8 cellular contexts compared by ENCODE assay signal in the genomic region with DNA sequence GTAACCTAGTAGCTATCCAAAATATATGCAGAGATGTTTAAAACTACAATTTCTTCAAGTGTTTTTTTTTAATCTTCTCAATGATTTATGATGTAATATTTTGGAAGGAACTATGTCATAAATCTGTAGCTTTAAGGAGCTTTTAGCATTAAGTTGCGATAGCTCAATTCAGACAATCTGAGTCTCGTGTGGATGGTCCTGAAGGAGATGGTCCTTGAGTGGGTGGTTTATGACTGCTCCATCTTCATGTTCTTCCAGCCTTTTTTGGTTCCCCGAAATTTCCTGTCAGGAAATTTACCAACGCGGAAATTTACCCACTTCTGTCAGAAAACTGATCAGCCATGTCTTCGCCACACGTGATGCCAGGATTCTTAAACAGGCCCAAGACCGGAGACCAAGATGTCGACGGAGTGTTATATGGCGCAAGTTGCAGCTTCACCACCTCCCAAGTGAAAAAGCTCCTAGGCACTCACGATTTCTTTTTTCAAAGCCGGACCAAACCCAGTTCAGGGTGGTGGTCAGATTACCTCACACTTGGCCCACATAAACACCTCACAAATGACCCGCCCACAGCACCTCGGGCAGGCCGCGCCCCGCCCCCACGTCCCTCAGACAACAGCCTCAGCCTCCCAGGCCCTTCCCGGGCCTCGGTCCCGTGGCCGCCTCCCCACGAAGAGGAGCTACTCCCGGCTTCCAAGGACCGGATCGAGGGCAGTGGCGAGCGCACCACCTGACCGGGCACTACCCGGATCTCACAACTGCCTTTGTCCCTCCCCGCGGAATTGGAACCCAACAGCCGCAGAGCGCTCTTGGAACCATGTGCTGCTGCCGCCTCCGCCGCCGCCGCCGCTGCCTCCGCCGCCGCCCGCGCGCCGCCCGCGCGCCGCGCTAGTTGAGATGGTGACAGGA. TPM values are rescaled to one million over a fixed set of nuclear protein-coding genes. Genes with fewer than 3 reads are reported as not detected.
A peak's percentile ranks its signal among the peaks of the same experiment; 100 is the strongest.
DNase-seq lines count a peak whose midpoint lies in the region; ATAC-seq, FAIRE-seq and TF ChIP-seq lines count a peak whose summit lies in the region.

TSS of gene MORC2 (minus strand) at position 760 of the 909 bp plus-strand sequence. CDS start 885 bp downstream, outside the sequence.

- H4K8ac ChIP-seq in neuronal stem cell (ENCODE audit: low read depth, low read length), result no peak within 1 kb of the TSS

- peak within 1 kb of the TSS; percentile 92 for H2AFZ ChIP-seq in neuronal stem cell (ENCODE audit: low read length)

- no peaks in the 10 kb centered on the region for H3K27me3 Mint-ChIP-seq in activated B cell treated with CpG ODN at 0.5 μM for 24 hours

- H3K4me3 Mint-ChIP-seq in activated B cell treated with CpG ODN at 0.5 μM for 24 hours, result peak within 1 kb of the TSS; percentile 95

- H4K91ac ChIP-seq in neuronal stem cell (ENCODE audit: low read depth, low read length, poor library complexity), result no peak within 1 kb of the TSS

- DNase-seq in ELF-1 (ENCODE audit: low read depth, low spot score) (peak; percentile 93), HuH-7.5 (ENCODE audit: low spot score) (peak; percentile 58), activated B cell treated with CpG ODN at 0.5 μM for 24 hours (no peak), frontal cortex (ENCODE audit: low spot score in 2 of 2) (no peak), neuronal stem cell (ENCODE audit: low spot score) (peak; percentile 20), AG08395 (ENCODE audit: low spot score) (no peak)
- no peak for DNase-seq in stimulated activated CD4-positive, alpha-beta T cell treated with anti-CD3 and anti-CD28 coated beads, Interleukin-1b, Interleukin-23, amount 100 ng/mL, for 48 hours

- H3K4me1 Mint-ChIP-seq in activated B cell treated with CpG ODN at 0.5 μM for 24 hours, result peaks cover 56% of the 10 kb centered on the region

- no peak for FAIRE-seq in frontal cortex (lab: Jason Lieb, UNC)

- H3K79me1 ChIP-seq in neuronal stem cell (ENCODE audit: low read depth, low read length), result peaks cover 4% of the 10 kb centered on the region

- H3K4ac ChIP-seq in neuronal stem cell (ENCODE audit: low read length), result no peak within 1 kb of the TSS

- H3K27me3 ChIP-seq in neuronal stem cell (ENCODE audit: control insufficient read depth in 3 of 3, insufficient read depth in 3 of 3, low read depth in 1 of 3, low read length in 3 of 3), result no peaks in the 10 kb centered on the region

- no peak within 1 kb of the TSS for H2BK120ac ChIP-seq in neuronal stem cell (ENCODE audit: low read depth, low read length)

- H3K9ac ChIP-seq in neuronal stem cell (ENCODE audit: low read depth, low read length, poor library complexity), result peak within 1 kb of the TSS; percentile 78

- intact Hi-C loops in activated B cell treated with CpG ODN at 0.5 μM for 24 hours (cut with micrococcal nuclease), result loop anchor here (2.0 to 5.0 kb wide), 3 partner anchors 379 to 784 kb away; partner anchors contain the start of genes DEPDC5, DRG1, PATZ1 and PRR14L

- peak within 1 kb of the TSS; percentile 79 for H3K27ac ChIP-seq in neuronal stem cell (replicated peaks; ENCODE audit: low read length)

- CTCF ChIA-PET in activated B cell treated with CpG ODN at 0.5 μM for 24 hours (lab: Charles Lee), result interaction anchor here (0.8 to 1.9 kb wide), 3 partner anchors 117 to 333 kb away, joined by 3 to 5 read pairs (median 4); no protein-coding TSS in a partner anchor

- WGBS in neuronal stem cell (ENCODE audit: extremely low coverage in 2 of 2, insufficient read length in 2 of 2, insufficient replicate concordance in 1 of 2), 2 donors, result no CpG with 5 or more reads among the region's 53 CpGs

- peaks cover 44% of the 10 kb centered on the region for H3K36me3 Mint-ChIP-seq in activated B cell treated with CpG ODN at 0.5 μM for 24 hours (ENCODE audit: low read depth)

- H3K14ac ChIP-seq in neuronal stem cell (ENCODE audit: low read length), result no peak within 1 kb of the TSS

- H3K9me3 ChIP-seq in neuronal stem cell (replicated peaks in 1 of 2; ENCODE audit: control insufficient read depth in 2 of 2, insufficient read depth in 1 of 2, low read depth in 1 of 2, low read length in 2 of 2), result peaks cover 31 to 83% of the 10 kb centered on the region in 2 donors

- peaks cover 23 to 74% of the 10 kb centered on the region in 2 donors for H3K36me3 ChIP-seq in neuronal stem cell (replicated peaks in 1 of 2; ENCODE audit: control insufficient read depth in 2 of 2, insufficient read depth in 2 of 2, low read length in 2 of 2)

- H2BK5ac ChIP-seq in neuronal stem cell (ENCODE audit: low read length), result peak within 1 kb of the TSS; percentile 54

- H3K9me3 Mint-ChIP-seq in activated B cell treated with CpG ODN at 0.5 μM for 24 hours, result peaks cover 15% of the 10 kb centered on the region

- peak within 1 kb of the TSS; percentile 95 for H3K18ac ChIP-seq in neuronal stem cell (ENCODE audit: low read length)

- no peak within 1 kb of the TSS for H2BK12ac ChIP-seq in neuronal stem cell (ENCODE audit: low read length)

- H3K4me2 ChIP-seq in neuronal stem cell (ENCODE audit: insufficient read depth, low read length, poor library complexity, severe bottlenecking), result peak within 1 kb of the TSS; percentile 78

- peak within 1 kb of the TSS; percentile 82 for H3K23ac ChIP-seq in neuronal stem cell (ENCODE audit: low read depth, low read length, poor library complexity)

- H2AK5ac ChIP-seq in neuronal stem cell (ENCODE audit: low read depth, low read length), result peak within 1 kb of the TSS; percentile 84

- peak within 1 kb of the TSS; percentile 88 for H2BK15ac ChIP-seq in neuronal stem cell (ENCODE audit: low read length)

- peaks cover 3 to 4% of the 10 kb centered on the region in 2 donors for H3K4me1 ChIP-seq in neuronal stem cell (ENCODE audit: control insufficient read depth in 2 of 2, insufficient read depth in 1 of 2, low read depth in 1 of 2, low read length in 2 of 2)

- POLR2A ChIA-PET in activated B cell treated with CpG ODN at 0.5 μM for 24 hours (lab: Charles Lee), result interaction anchor here (0.7 to 3.7 kb wide), 17 partner anchors 11 to 701 kb away, joined by 3 to 41 read pairs (median 8); partner anchors contain the start of genes PATZ1, PES1, RNF185 and SELENOM

- ATAC-seq in GM21526 (IDR thresholded peaks at IDR 0.05; ENCODE audit: low FRiP score, unreplicated experiment), result peak; percentile 9
- ATAC-seq in activated B cell treated with CpG ODN at 0.5 μM for 24 hours (ENCODE audit: low read depth), result peak; percentile 2

- peak within 1 kb of the TSS; percentile 80 to 92 for H3K4me3 ChIP-seq in neuronal stem cell (ENCODE audit: low read length in 2 of 2)

- H3K27ac Mint-ChIP-seq in activated B cell treated with CpG ODN at 0.5 μM for 24 hours, result peak within 1 kb of the TSS; percentile 94

- no peak for TF ChIP-seq CTCF in activated B cell treated with CpG ODN at 0.5 μM for 24 hours (IDR thresholded peaks at IDR 0.05)

RNA-seq across cellular contexts. Expression of gene MORC2, which starts in this region (rescaled TPM):
- 22.6 and 23.8 TPM in 2 replicates for total RNA-seq in activated B cell treated with CpG ODN at 0.5 μM for 24 hours
- total RNA-seq in frontal cortex, result 26.1 TPM
- polyA plus RNA-seq in neuronal stem cell (2013, experiment 1 of 2), result 29.0 TPM
- 31.5 TPM for polyA plus RNA-seq in neuronal stem cell (2013, experiment 2 of 2)

Comparison
In these comparisons a context has a peak if more than half of its experiments do, and no peak if none do; other contexts are left out.
1. DNase-seq: peak in ELF-1 (single experiment), HuH-7.5 (single experiment) and neuronal stem cell (single experiment); none in activated B cell treated with CpG ODN at 0.5 μM for 24 hours (single experiment), frontal cortex (0 of 2), stimulated activated CD4-positive, alpha-beta T cell treated with anti-CD3 and anti-CD28 coated beads, Interleukin-1b, Interleukin-23, amount 100 ng/mL, for 48 hours (single experiment) and AG08395 (single experiment).